Comparison of ENCODE assay signal across 7 cellular contexts in genomic region chr9:178970-179383, GRCh38. TPM values are rescaled to one million over a fixed set of nuclear protein-coding genes. Genes with fewer than 3 reads are reported as not detected.
DNase-seq lines count a peak whose midpoint lies in the region; ATAC-seq and TF ChIP-seq lines count a peak whose summit lies in the region.
"Not testable (repeated sequence)": the region's sequence is repeated elsewhere in the genome, so short reads cannot be mapped to it uniquely, and the experiment has no call there.

TSS of gene ZNG1A (minus strand) at chr9:179056. CDS start at chr9:178969, 87 bp downstream.

- not testable (repeated sequence) for H3K9me2 ChIP-seq in HCT116 (ENCODE audit: insufficient read depth)

- H3K27ac ChIP-seq in HCT116 (ENCODE audit: low read depth, low read length): not testable (repeated sequence)

- not testable (repeated sequence) for H3K4me1 Mint-ChIP-seq in activated CD4-positive, alpha-beta T cell treated with anti-CD3 and anti-CD28 coated beads, Interleukin-2, amount 10 ng/mL, durations not matched to agents 24 days and 14 days; nephron

- peak within 1 kb of the TSS; percentile 50 for H3K9ac ChIP-seq in HCT116 (ENCODE audit: low read length)

- TF ChIP-seq RAD21 in HCT116 (IDR thresholded peaks at IDR 0.05; ENCODE audit: low read depth): not testable (repeated sequence)

- peak; percentile 69 for DNase-seq in HCT116 (ENCODE audit: low read depth, low spot score)
- peak; percentile 86 for DNase-seq in NCI-H774 (lab: John Stamatoyannopoulos, UW)
- peak; percentile 55 for DNase-seq in activated CD4-positive, alpha-beta T cell treated with anti-CD3 and anti-CD28 coated beads, Interleukin-2, amount 10 ng/mL, durations not matched to agents 24 days and 14 days
- DNase-seq in astrocyte of the cerebellum (ENCODE audit: low read depth): peak; percentile 11
- DNase-seq in glomerular visceral epithelial cell (ENCODE audit: extremely low spot score): peak; percentile 62
- peak; percentile 59 to 65 for DNase-seq in stimulated activated CD4-positive, alpha-beta T cell treated with anti-CD3 and anti-CD28 coated beads, Interleukin-4, amount 100 ng/mL, for 48 hours (ENCODE audit: low read depth in 2 of 2)

- not testable (repeated sequence) for H3K4me1 ChIP-seq in HCT116 (ENCODE audit: control insufficient read depth in 1 of 2, insufficient read depth in 2 of 2, low read length in 2 of 2)

- ATAC-seq in HCT116: not testable (repeated sequence)

- POLR2A ChIA-PET in HCT116 (lab: Charles Lee): not testable (repeated sequence)

- TF ChIP-seq POLR2A in HCT116 (IDR thresholded peaks at IDR 0.05; ENCODE audit: borderline replicate concordance, extremely low read depth, insufficient read depth, insufficient read length): not testable (repeated sequence)

- not testable (repeated sequence) for BruUV-seq in HCT116 (replicated peaks; lab: Mats Ljungman, UMichigan)

- H3K9me3 Mint-ChIP-seq in activated CD4-positive, alpha-beta T cell treated with anti-CD3 and anti-CD28 coated beads, Interleukin-2, amount 10 ng/mL, durations not matched to agents 24 days and 14 days; nephron: not testable (repeated sequence)

- H3K27me3 ChIP-seq in HCT116 (ENCODE audit: insufficient read depth, low read length): not testable (repeated sequence)

- peak within 1 kb of the TSS; percentile 53 for H3K4me2 ChIP-seq in HCT116 (ENCODE audit: low read length)

- peak within 1 kb of the TSS; percentile 78 for H3K27ac Mint-ChIP-seq in activated CD4-positive, alpha-beta T cell treated with anti-CD3 and anti-CD28 coated beads, Interleukin-2, amount 10 ng/mL, durations not matched to agents 24 days and 14 days
- peak within 1 kb of the TSS in 1 of 3 experiments; percentile 46 for H3K27ac Mint-ChIP-seq in nephron

- TF ChIP-seq CTCF in HCT116 (IDR thresholded peaks at IDR 0.05 in 2 of 3, conservative IDR thresholded peaks at IDR 0.05 in 1 of 3; ENCODE audit: borderline replicate concordance in 1 of 3, insufficient read depth in 1 of 3, low read depth in 2 of 3, low read length in 2 of 3); astrocyte of the cerebellum (IDR thresholded peaks at IDR 0.05; ENCODE audit: low read depth, low read length, missing control alignments); nephron (IDR thresholded peaks at IDR 0.05; ENCODE audit: unreplicated experiment in 3 of 3): not testable (repeated sequence)

- not testable (repeated sequence) for H4K20me1 ChIP-seq in HCT116 (ENCODE audit: insufficient read depth)

- H3K36me3 ChIP-seq in HCT116 (ENCODE audit: control insufficient read depth in 1 of 2, insufficient read depth in 2 of 2, low read length in 2 of 2): not testable (repeated sequence)

- in situ Hi-C loops in astrocyte of the cerebellum (cut with HindIII; ENCODE audit: low sequenced_read_pairs): not testable (repeated sequence)

- H2AFZ ChIP-seq in HCT116 (ENCODE audit: low read depth, low read length, poor library complexity, severe bottlenecking): not testable (repeated sequence)

- intact Hi-C loops in HCT116 (cut with micrococcal nuclease); activated CD4-positive, alpha-beta T cell treated with anti-CD3 and anti-CD28 coated beads, Interleukin-2, amount 10 ng/mL, durations not matched to agents 24 days and 14 days (cut with micrococcal nuclease): not testable (repeated sequence)

- H3K4me3 ChIP-seq in HCT116 (replicated peaks in 1 of 2; ENCODE audit: low read depth in 1 of 2, low read length in 2 of 2) (peak within 1 kb of the TSS; percentile 45 to 52), astrocyte of the cerebellum (ENCODE audit: low read depth, low read length) (peak within 1 kb of the TSS; percentile 47)

- CTCF ChIA-PET in HCT116 (lab: Charles Lee): not testable (repeated sequence)

- peak within 1 kb of the TSS; percentile 86 for H3K4me3 Mint-ChIP-seq in activated CD4-positive, alpha-beta T cell treated with anti-CD3 and anti-CD28 coated beads, Interleukin-2, amount 10 ng/mL, durations not matched to agents 24 days and 14 days
- peak within 1 kb of the TSS; percentile 83 to 89 (median 83) for H3K4me3 Mint-ChIP-seq in nephron

- not testable (repeated sequence) for H3K36me3 Mint-ChIP-seq in activated CD4-positive, alpha-beta T cell treated with anti-CD3 and anti-CD28 coated beads, Interleukin-2, amount 10 ng/mL, durations not matched to agents 24 days and 14 days (ENCODE audit: low read depth); nephron (ENCODE audit: low read depth)

- RAD21 ChIA-PET in HCT116 (lab: Charles Lee; ENCODE audit: low non-redundant PET in 1 of 2, low total read pairs in 2 of 2, uncharacterized antibody in 2 of 2, unreplicated experiment in 2 of 2): not testable (repeated sequence)

- H3K9me3 ChIP-seq in HCT116 (ENCODE audit: control insufficient read depth in 1 of 2, insufficient read depth in 1 of 2, low read depth in 1 of 2, low read length in 2 of 2): not testable (repeated sequence)

- not testable (repeated sequence) for H3K79me2 ChIP-seq in HCT116 (ENCODE audit: insufficient read depth, low read length)

- H3K27me3 Mint-ChIP-seq in activated CD4-positive, alpha-beta T cell treated with anti-CD3 and anti-CD28 coated beads, Interleukin-2, amount 10 ng/mL, durations not matched to agents 24 days and 14 days; nephron (ENCODE audit: low read depth): not testable (repeated sequence)

RNA-seq across cellular contexts. Expression of gene ZNG1A, which starts in this region (rescaled TPM):
- 48.5 TPM for total RNA-seq in HCT116 (2021; ENCODE audit: unreplicated experiment)
- polyA plus RNA-seq in HCT116 (2012): 26.3 and 30.9 TPM in 2 replicates
- 29.6 and 30.3 TPM in 2 replicates for total RNA-seq in activated CD4-positive, alpha-beta T cell treated with anti-CD3 and anti-CD28 coated beads, Interleukin-2, amount 10 ng/mL, durations not matched to agents 24 days and 14 days

Comparison
In these comparisons a context has a peak if more than half of its experiments do, and no peak if none do; other contexts are left out.
1. DNase-seq: peak in every context shown above with its lines; median percentile 86 in NCI-H774; 69 in HCT116; 62 in glomerular visceral epithelial cell; 62 in stimulated activated CD4-positive, alpha-beta T cell treated with anti-CD3 and anti-CD28 coated beads, Interleukin-4, amount 100 ng/mL, for 48 hours; 55 in activated CD4-positive, alpha-beta T cell treated with anti-CD3 and anti-CD28 coated beads, Interleukin-2, amount 10 ng/mL, durations not matched to agents 24 days and 14 days; 11 in astrocyte of the cerebellum.